ENCODE assay signal across 1 cellular context in the genomic region with DNA sequence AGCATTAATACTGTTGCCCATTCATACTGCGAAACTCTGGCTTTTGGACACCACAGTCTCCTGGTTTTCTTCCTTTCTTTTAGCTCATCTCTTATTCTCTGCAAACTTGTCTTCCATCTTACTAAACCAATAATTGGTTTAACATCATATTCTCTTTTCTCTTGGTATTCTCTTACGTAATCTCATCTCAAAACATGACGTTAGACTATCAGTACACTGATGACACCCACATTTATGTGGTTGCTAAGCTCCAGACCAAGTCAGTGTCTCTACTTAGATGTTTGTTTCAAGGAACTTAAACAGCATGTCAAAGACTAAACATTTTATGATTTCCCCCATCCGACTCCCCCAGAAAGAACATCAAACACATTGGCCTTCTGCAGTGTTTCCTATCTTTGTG.
TF ChIP-seq lines count a peak whose summit lies in the region.

No MANE protein-coding gene starts in this region.

TF ChIP-seq in GM23338, 12 proteins besides CTCF, POLR2A, EP300 and RAD21 (continued from another document):
- TF ChIP-seq POLR2AphosphoS5 (IDR thresholded peaks at IDR 0.05; ENCODE audit: low read depth) (no peak), NANOG (IDR thresholded peaks at IDR 0.05; ENCODE audit: borderline replicate concordance) (no peak), EZH2phosphoT487 (IDR thresholded peaks at IDR 0.05; ENCODE audit: unreplicated experiment) (no peak)
- TF ChIP-seq, protein P1, sequence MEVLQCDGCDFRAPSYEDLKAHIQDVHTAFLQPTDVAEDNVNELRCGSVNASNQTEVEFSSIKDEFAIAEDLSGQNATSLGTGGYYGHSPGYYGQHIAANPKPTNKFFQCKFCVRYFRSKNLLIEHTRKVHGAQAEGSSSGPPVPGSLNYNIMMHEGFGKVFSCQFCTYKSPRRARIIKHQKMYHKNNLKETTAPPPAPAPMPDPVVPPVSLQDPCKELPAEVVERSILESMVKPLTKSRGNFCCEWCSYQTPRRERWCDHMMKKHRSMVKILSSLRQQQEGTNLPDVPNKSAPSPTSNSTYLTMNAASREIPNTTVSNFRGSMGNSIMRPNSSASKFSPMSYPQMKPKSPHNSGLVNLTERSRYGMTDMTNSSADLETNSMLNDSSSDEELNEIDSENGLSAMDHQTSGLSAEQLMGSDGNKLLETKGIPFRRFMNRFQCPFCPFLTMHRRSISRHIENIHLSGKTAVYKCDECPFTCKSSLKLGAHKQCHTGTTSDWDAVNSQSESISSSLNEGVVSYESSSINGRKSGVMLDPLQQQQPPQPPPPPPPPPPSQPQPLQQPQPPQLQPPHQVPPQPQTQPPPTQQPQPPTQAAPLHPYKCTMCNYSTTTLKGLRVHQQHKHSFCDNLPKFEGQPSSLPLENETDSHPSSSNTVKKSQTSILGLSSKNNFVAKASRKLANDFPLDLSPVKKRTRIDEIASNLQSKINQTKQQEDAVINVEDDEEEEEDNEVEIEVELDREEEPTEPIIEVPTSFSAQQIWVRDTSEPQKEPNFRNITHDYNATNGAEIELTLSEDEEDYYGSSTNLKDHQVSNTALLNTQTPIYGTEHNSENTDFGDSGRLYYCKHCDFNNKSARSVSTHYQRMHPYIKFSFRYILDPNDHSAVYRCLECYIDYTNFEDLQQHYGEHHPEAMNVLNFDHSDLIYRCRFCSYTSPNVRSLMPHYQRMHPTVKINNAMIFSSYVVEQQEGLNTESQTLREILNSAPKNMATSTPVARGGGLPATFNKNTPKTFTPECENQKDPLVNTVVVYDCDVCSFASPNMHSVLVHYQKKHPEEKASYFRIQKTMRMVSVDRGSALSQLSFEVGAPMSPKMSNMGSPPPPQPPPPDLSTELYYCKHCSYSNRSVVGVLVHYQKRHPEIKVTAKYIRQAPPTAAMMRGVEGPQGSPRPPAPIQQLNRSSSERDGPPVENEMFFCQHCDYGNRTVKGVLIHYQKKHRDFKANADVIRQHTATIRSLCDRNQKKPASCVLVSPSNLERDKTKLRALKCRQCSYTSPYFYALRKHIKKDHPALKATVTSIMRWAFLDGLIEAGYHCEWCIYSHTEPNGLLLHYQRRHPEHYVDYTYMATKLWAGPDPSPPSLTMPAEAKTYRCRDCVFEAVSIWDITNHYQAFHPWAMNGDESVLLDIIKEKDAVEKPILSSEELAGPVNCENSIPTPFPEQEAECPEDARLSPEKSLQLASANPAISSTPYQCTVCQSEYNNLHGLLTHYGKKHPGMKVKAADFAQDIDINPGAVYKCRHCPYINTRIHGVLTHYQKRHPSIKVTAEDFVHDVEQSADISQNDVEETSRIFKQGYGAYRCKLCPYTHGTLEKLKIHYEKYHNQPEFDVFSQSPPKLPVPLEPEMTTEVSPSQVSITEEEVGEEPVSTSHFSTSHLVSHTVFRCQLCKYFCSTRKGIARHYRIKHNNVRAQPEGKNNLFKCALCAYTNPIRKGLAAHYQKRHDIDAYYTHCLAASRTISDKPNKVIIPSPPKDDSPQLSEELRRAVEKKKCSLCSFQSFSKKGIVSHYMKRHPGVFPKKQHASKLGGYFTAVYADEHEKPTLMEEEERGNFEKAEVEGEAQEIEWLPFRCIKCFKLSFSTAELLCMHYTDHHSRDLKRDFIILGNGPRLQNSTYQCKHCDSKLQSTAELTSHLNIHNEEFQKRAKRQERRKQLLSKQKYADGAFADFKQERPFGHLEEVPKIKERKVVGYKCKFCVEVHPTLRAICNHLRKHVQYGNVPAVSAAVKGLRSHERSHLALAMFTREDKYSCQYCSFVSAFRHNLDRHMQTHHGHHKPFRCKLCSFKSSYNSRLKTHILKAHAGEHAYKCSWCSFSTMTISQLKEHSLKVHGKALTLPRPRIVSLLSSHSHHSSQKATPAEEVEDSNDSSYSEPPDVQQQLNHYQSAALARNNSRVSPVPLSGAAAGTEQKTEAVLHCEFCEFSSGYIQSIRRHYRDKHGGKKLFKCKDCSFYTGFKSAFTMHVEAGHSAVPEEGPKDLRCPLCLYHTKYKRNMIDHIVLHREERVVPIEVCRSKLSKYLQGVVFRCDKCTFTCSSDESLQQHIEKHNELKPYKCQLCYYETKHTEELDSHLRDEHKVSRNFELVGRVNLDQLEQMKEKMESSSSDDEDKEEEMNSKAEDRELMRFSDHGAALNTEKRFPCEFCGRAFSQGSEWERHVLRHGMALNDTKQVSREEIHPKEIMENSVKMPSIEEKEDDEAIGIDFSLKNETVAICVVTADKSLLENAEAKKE (CRISPR knock-in tag; IDR thresholded peaks at IDR 0.05): no peak
- TF ChIP-seq, protein P2, sequence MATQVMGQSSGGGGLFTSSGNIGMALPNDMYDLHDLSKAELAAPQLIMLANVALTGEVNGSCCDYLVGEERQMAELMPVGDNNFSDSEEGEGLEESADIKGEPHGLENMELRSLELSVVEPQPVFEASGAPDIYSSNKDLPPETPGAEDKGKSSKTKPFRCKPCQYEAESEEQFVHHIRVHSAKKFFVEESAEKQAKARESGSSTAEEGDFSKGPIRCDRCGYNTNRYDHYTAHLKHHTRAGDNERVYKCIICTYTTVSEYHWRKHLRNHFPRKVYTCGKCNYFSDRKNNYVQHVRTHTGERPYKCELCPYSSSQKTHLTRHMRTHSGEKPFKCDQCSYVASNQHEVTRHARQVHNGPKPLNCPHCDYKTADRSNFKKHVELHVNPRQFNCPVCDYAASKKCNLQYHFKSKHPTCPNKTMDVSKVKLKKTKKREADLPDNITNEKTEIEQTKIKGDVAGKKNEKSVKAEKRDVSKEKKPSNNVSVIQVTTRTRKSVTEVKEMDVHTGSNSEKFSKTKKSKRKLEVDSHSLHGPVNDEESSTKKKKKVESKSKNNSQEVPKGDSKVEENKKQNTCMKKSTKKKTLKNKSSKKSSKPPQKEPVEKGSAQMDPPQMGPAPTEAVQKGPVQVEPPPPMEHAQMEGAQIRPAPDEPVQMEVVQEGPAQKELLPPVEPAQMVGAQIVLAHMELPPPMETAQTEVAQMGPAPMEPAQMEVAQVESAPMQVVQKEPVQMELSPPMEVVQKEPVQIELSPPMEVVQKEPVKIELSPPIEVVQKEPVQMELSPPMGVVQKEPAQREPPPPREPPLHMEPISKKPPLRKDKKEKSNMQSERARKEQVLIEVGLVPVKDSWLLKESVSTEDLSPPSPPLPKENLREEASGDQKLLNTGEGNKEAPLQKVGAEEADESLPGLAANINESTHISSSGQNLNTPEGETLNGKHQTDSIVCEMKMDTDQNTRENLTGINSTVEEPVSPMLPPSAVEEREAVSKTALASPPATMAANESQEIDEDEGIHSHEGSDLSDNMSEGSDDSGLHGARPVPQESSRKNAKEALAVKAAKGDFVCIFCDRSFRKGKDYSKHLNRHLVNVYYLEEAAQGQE (IDR thresholded peaks at IDR 0.05; ENCODE audit: unreplicated experiment): no peak
